Comparison of ENCODE assay signal across 11 cellular contexts in the genomic region with DNA sequence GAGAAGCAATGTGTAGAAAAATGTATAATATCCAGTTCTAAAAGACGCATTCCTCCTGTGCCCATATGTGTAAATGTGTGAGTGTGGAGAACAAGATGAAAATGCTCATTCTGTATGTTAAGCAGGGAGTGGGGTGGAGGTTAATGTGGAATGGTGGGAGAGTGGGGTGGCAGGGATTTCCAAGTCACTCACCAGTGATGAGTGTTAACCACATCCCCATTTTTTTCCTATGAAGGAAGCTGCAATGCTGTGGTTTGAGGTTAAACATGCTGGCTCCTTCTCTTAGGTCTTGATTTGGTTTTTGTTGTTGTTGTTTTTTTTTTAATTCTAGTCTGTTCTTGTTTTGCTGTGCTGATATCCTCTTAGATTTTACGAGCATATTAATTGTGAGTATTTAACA.
DNase-seq lines count a peak whose midpoint lies in the region; ATAC-seq and TF ChIP-seq lines count a peak whose summit lies in the region.
"Had no signal": no experiment of that assay in that cellular context is flagged by ENCODE, and none has a peak within 500 bp of the region (broad histone marks: within the 10 kb centered on the region; RNA-seq: fewer than 3 reads in every experiment).

No MANE protein-coding gene starts in this region.

- H2AFZ ChIP-seq in smooth muscle cell (ENCODE audit: low read depth) (no peak overlapping the region), neural progenitor cell (replicated peaks) (no peak overlapping the region)

- H3K4me3 ChIP-seq in RWPE2 (ENCODE audit: severe bottlenecking) (no peak overlapping the region), smooth muscle cell (no peak overlapping the region), neural progenitor cell (no peak overlapping the region)
- H3K4me3 ChIP-seq: mucosa of descending colon, Peyer's patch had no signal

- H3K9ac ChIP-seq in smooth muscle cell (ENCODE audit: low read depth) (peak overlapping the region; percentile 90), neural progenitor cell (no peak overlapping the region)

- ATAC-seq in RWPE2 (ENCODE audit: low read depth) = peak; percentile 60; the same call in 2 of the 3 replicates
- peak; percentile 78 for ATAC-seq in effector memory CD8-positive, alpha-beta T cell (replicated peaks)
- ATAC-seq: mucosa of descending colon had no signal

- TF ChIP-seq CTCF in RWPE2 (IDR thresholded peaks at IDR 0.05; ENCODE audit: poor library complexity, severe bottlenecking) (no peak), smooth muscle cell (IDR thresholded peaks at IDR 0.05; ENCODE audit: borderline replicate concordance, insufficient read depth, poor library complexity, severe bottlenecking) (no peak), neural progenitor cell (IDR thresholded peaks at IDR 0.05) (no peak)

- H3K27me3 Mint-ChIP-seq in effector memory CD8-positive, alpha-beta T cell = peaks cover 25 to 31% of the 10 kb centered on the region in 2 donors
- no peaks in the 10 kb centered on the region for H3K27me3 Mint-ChIP-seq in neural progenitor cell (ENCODE audit: insufficient read depth, low read depth)

- H3K9me3 ChIP-seq in RWPE2 (ENCODE audit: severe bottlenecking) (no peaks in the 10 kb centered on the region), smooth muscle cell (replicated peaks; ENCODE audit: low read depth) (no peaks in the 10 kb centered on the region), neural progenitor cell (ENCODE audit: low read depth) (no peaks in the 10 kb centered on the region)
- H3K9me3 ChIP-seq: mucosa of descending colon, Peyer's patch had no signal

- no peaks in the 10 kb centered on the region for H3K27me3 ChIP-seq in RWPE2 (ENCODE audit: insufficient read depth, poor library complexity, severe bottlenecking)
- H3K27me3 ChIP-seq in smooth muscle cell (ENCODE audit: low read depth) = no peaks in the 10 kb centered on the region
- H3K27me3 ChIP-seq in neural progenitor cell = no peaks in the 10 kb centered on the region
- H3K27me3 ChIP-seq: Peyer's patch had no signal

- H3K27ac Mint-ChIP-seq in effector memory CD8-positive, alpha-beta T cell = peak overlapping the region in 1 of 2 donors; percentile 38
- no peak overlapping the region for H3K27ac Mint-ChIP-seq in neural progenitor cell

- 51% methylated on average over 2 of the region's 2 CpGs for WGBS in smooth muscle cell (ENCODE audit: low lambda C conversion rate)

- H3K4me1 ChIP-seq in RWPE2 (ENCODE audit: insufficient read depth, poor library complexity, severe bottlenecking) (peaks cover 85% of the 10 kb centered on the region), smooth muscle cell (ENCODE audit: low read depth) (peaks cover 12% of the 10 kb centered on the region), neural progenitor cell (peaks cover 16% of the 10 kb centered on the region)

- peaks cover 7% of the 10 kb centered on the region for H3F3A ChIP-seq in smooth muscle cell (ENCODE audit: low read depth)
- peaks cover 5% of the 10 kb centered on the region for H3F3A ChIP-seq in neural progenitor cell (ENCODE audit: low read depth)

- DNase-seq in GM03348 (ENCODE audit: low spot score) = peak; percentile 87
- DNase-seq in RWPE2 (ENCODE audit: low spot score) = no peak
- DNase-seq in effector memory CD8-positive, alpha-beta T cell = no peak
- DNase-seq in smooth muscle cell (lab: John Stamatoyannopoulos, UW; ENCODE audit: unreplicated experiment) = no peak
- DNase-seq in neural progenitor cell (ENCODE audit: low spot score) = no peak
- DNase-seq in HUDEP-2 (lab: John Stamatoyannopoulos, UW; ENCODE audit: unreplicated experiment in 76 of 76) = no peak
- DNase-seq in GF-D8 (lab: John Stamatoyannopoulos, UW) = no peak
- no peak for DNase-seq in NCI-H2171 treated with DMSO at 0.1 percent for 48 hours (lab: John Stamatoyannopoulos, UW)
- DNase-seq: KG1, Peyer's patch had no signal

- no peaks in the 10 kb centered on the region for H3K36me3 Mint-ChIP-seq in effector memory CD8-positive, alpha-beta T cell (ENCODE audit: insufficient read depth)
- H3K36me3 Mint-ChIP-seq in neural progenitor cell = no peaks in the 10 kb centered on the region

- H4K20me1 ChIP-seq in smooth muscle cell (ENCODE audit: low read depth) = peaks cover 3% of the 10 kb centered on the region
- peaks cover 3% of the 10 kb centered on the region for H4K20me1 ChIP-seq in neural progenitor cell (ENCODE audit: low read depth)

- H3K4me1 Mint-ChIP-seq in effector memory CD8-positive, alpha-beta T cell (ENCODE audit: low read depth in 2 of 2) = peaks cover 12 to 20% of the 10 kb centered on the region in 2 donors
- peaks cover 14% of the 10 kb centered on the region for H3K4me1 Mint-ChIP-seq in neural progenitor cell

- peak overlapping the region; percentile 91 for H3K27ac ChIP-seq in RWPE2 (ENCODE audit: poor library complexity, severe bottlenecking)
- H3K27ac ChIP-seq in smooth muscle cell (ENCODE audit: low read depth) = peak overlapping the region; percentile 99
- no peak overlapping the region for H3K27ac ChIP-seq in neural progenitor cell
- H3K27ac ChIP-seq: Peyer's patch had no signal

- peak overlapping the region in 1 of 2 donors; percentile 56 for H3K4me3 Mint-ChIP-seq in effector memory CD8-positive, alpha-beta T cell
- H3K4me3 Mint-ChIP-seq in neural progenitor cell = no peak overlapping the region

- H3K4me2 ChIP-seq in smooth muscle cell (peak overlapping the region; percentile 71), neural progenitor cell (no peak overlapping the region)

- H3K36me3 ChIP-seq in RWPE2 (ENCODE audit: low read depth) = 0 out of 2 replicates have a peak, but pooled peaks cover 3% of the 10 kb centered on the region
- no peaks in the 10 kb centered on the region for H3K36me3 ChIP-seq in smooth muscle cell (ENCODE audit: low read depth)
- H3K36me3 ChIP-seq in neural progenitor cell = no peaks in the 10 kb centered on the region
- H3K36me3 ChIP-seq: Peyer's patch had no signal

- H3K79me2 ChIP-seq in smooth muscle cell (ENCODE audit: low read depth) = no peaks in the 10 kb centered on the region
- peaks cover 9% of the 10 kb centered on the region for H3K79me2 ChIP-seq in neural progenitor cell (ENCODE audit: low read depth)

- no peaks in the 10 kb centered on the region for H3K9me3 Mint-ChIP-seq in effector memory CD8-positive, alpha-beta T cell
- no peaks in the 10 kb centered on the region for H3K9me3 Mint-ChIP-seq in neural progenitor cell
